Comparison of ENCODE assay signal across 8 cellular contexts in the genomic region with DNA sequence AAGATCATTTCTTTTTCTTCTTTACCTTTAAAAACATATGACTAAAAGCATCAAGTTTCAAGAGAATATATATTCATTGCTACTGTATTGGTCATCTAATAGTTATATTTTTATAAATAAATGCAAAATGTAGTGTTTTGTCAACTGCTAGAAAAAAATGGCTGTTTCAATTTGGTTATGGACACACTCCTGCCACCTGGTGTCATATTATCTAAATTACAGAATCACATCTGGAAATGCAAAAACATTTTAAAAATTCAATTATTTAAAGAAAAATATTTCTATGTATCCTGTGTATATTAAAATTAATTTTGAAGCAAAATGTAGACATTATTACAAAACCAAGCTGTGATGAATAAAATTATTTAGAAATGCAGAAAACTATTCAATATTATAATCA.
A peak's percentile ranks its signal among the peaks of the same experiment; 100 is the strongest.
DNase-seq lines count a peak whose midpoint lies in the region; ATAC-seq and TF ChIP-seq lines count a peak whose summit lies in the region.

No MANE protein-coding gene starts in this region.

- H3K36me3 Mint-ChIP-seq in activated CD4-positive, alpha-beta T cell treated with anti-CD3 and anti-CD28 coated beads for 36 hours (ENCODE audit: low read depth) = no peaks in the 10 kb centered on the region

- in situ Hi-C loops in transverse colon (cut with MboI; ENCODE audit: low pct_ligation_motif_present in 1 of 4, low pct_unique_long_range_greater_than_20kb in 1 of 4, low sequenced_read_pairs in 3 of 4) = loop anchor here in 1 of 4 donors (25.0 kb wide), 1 partner anchor 724 kb away; no protein-coding TSS in a partner anchor

- H3K27me3 ChIP-seq in cardiac muscle cell (no peaks in the 10 kb centered on the region), right cardiac atrium (ENCODE audit: control insufficient read depth, insufficient read depth) (no peaks in the 10 kb centered on the region), transverse colon (no peaks in the 10 kb centered on the region)

- H3K4me3 Mint-ChIP-seq in activated CD4-positive, alpha-beta T cell treated with anti-CD3 and anti-CD28 coated beads for 36 hours = no peak overlapping the region

- H3K9me3 ChIP-seq in cardiac muscle cell (ENCODE audit: low read depth) (no peaks in the 10 kb centered on the region), right cardiac atrium (ENCODE audit: control insufficient read depth, low read length) (no peaks in the 10 kb centered on the region), transverse colon (no peaks in the 10 kb centered on the region)

- intact Hi-C loops in right cardiac atrium (cut with DNase I) (loop anchor here in 2 of 4 donors (5.0 to 10.0 kb wide), 2 partner anchors 737 to 739 kb away; no protein-coding TSS in a partner anchor), transverse colon (cut with DNase I; ENCODE audit: low total_unique reads) (loop anchor here (5.0 kb wide), 1 partner anchor 739 kb away; no protein-coding TSS in a partner anchor)
- intact Hi-C loops in activated CD4-positive, alpha-beta T cell treated with anti-CD3 and anti-CD28 coated beads for 36 hours (cut with DNase I, micrococcal nuclease) = loop anchor here in 1 of 2 experiments (2.0 kb wide), 1 partner anchor 737 kb away; no protein-coding TSS in a partner anchor

- no peak overlapping the region for H3K4me3 ChIP-seq in cardiac muscle cell
- no peak overlapping the region for H3K4me3 ChIP-seq in right cardiac atrium (ENCODE audit: low read length)
- no peak overlapping the region for H3K4me3 ChIP-seq in transverse colon

- POLR2A ChIA-PET in activated CD4-positive, alpha-beta T cell treated with anti-CD3 and anti-CD28 coated beads for 36 hours (lab: Charles Lee) = no interaction called here

- peak; percentile 49 for TF ChIP-seq CTCF in cardiac muscle cell (IDR thresholded peaks at IDR 0.05; ENCODE audit: low read depth, low read length)
- peak; percentile 14 to 47 (median 42) for TF ChIP-seq CTCF in transverse colon (IDR thresholded peaks at IDR 0.05)

- H3K36me3 ChIP-seq in cardiac muscle cell (no peaks in the 10 kb centered on the region), transverse colon (no peaks in the 10 kb centered on the region)

- H3K27ac Mint-ChIP-seq in activated CD4-positive, alpha-beta T cell treated with anti-CD3 and anti-CD28 coated beads for 36 hours = no peak overlapping the region

- TF ChIP-seq EP300 in transverse colon (IDR thresholded peaks at IDR 0.05; ENCODE audit: low read depth) = no peak

- CTCF ChIA-PET in activated CD4-positive, alpha-beta T cell treated with anti-CD3 and anti-CD28 coated beads for 36 hours (lab: Charles Lee) = no interaction called here

- no peaks in the 10 kb centered on the region for H3K4me1 Mint-ChIP-seq in activated CD4-positive, alpha-beta T cell treated with anti-CD3 and anti-CD28 coated beads for 36 hours

- H3K4me1 ChIP-seq in cardiac muscle cell (ENCODE audit: low read depth) = no peaks in the 10 kb centered on the region
- no peaks in the 10 kb centered on the region for H3K4me1 ChIP-seq in right cardiac atrium (ENCODE audit: control insufficient read depth, insufficient read depth, low read length)
- no peaks in the 10 kb centered on the region for H3K4me1 ChIP-seq in transverse colon

- H3K27ac ChIP-seq in cardiac muscle cell (no peak overlapping the region), right cardiac atrium (ENCODE audit: low read length) (no peak overlapping the region), transverse colon (no peak overlapping the region)

- DNase-seq in cardiac muscle cell (ENCODE audit: low read depth in 1 of 2, low spot score in 1 of 2) (peak; percentile 25 to 49), right cardiac atrium (no peak), RKO (ENCODE audit: low spot score) (peak; percentile 52), fibroblast of the conjunctiva (ENCODE audit: low read depth) (peak; percentile 20), transverse colon (no peak), nucleus accumbens (lab: John Stamatoyannopoulos, UW) (no peak)
- DNase-seq in activated CD4-positive, alpha-beta T cell treated with anti-CD3 and anti-CD28 coated beads for 36 hours = no peak

- no peak for ATAC-seq in right cardiac atrium
- ATAC-seq in HG03280 (IDR thresholded peaks at IDR 0.05; ENCODE audit: unreplicated experiment) = no peak
- no peak for ATAC-seq in activated CD4-positive, alpha-beta T cell treated with anti-CD3 and anti-CD28 coated beads for 36 hours

- no peaks in the 10 kb centered on the region for H3K9me3 Mint-ChIP-seq in activated CD4-positive, alpha-beta T cell treated with anti-CD3 and anti-CD28 coated beads for 36 hours (ENCODE audit: low read depth)

- H3K27me3 Mint-ChIP-seq in activated CD4-positive, alpha-beta T cell treated with anti-CD3 and anti-CD28 coated beads for 36 hours = no peaks in the 10 kb centered on the region

- no peak for TF ChIP-seq POLR2A in transverse colon (IDR thresholded peaks at IDR 0.05)

Comparison
In these comparisons a context has a peak if more than half of its experiments do, and no peak if none do; other contexts are left out.
1. DNase-seq: peak in cardiac muscle cell (2 of 2), RKO (single experiment) and fibroblast of the conjunctiva (single experiment); none in right cardiac atrium (0 of 3), transverse colon (single experiment), nucleus accumbens (0 of 56) and activated CD4-positive, alpha-beta T cell treated with anti-CD3 and anti-CD28 coated beads for 36 hours (single experiment).